In the genomic region with DNA sequence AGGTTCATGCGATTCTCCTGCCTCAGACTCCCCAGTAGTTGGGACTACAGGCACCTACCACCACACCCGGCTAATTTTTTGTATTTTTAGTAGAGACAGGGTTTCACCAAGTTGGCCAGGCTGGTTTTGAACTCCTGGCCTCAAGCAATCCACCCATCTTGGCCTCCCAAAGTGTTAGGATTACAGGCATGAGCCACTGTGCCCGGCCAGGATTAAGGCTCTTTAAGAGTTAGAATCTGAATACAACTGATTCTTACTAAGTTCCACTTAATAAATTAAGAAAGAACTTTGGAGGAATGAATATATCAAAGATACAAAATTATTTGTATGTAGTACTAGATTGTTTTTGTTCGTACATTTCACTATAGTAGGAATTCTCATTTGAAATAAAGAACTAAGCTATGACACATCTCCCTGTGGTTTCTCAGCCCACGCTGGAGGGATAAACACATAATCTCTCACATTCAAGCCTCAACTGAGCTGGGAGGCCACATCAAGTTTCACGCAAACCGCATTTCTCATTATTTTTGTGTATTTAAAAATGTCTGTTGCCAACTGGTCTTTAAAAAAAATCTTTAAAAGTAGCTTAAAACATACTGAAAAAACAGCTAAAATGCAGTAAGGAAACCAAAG, we compare ENCODE assay signal across 10 cellular contexts. TPM values are rescaled to one million over a fixed set of nuclear protein-coding genes. Genes with fewer than 3 reads are reported as not detected.
DNase-seq lines count a peak whose midpoint lies in the region; ATAC-seq and TF ChIP-seq lines count a peak whose summit lies in the region.
"Had no signal": no experiment of that assay in that cellular context is flagged by ENCODE, and none has a peak within 500 bp of the region (broad histone marks: within the 10 kb centered on the region; RNA-seq: fewer than 3 reads in every experiment).

No MANE protein-coding gene starts in this region.

- H3K36me3 ChIP-seq in MG63 (no peaks in the 10 kb centered on the region), neural progenitor cell (no peaks in the 10 kb centered on the region)

- H3K27me3 ChIP-seq in MG63 (no peaks in the 10 kb centered on the region), neural progenitor cell (no peaks in the 10 kb centered on the region)

- H3F3A ChIP-seq in neural progenitor cell (ENCODE audit: low read depth), result no peaks in the 10 kb centered on the region

- peaks cover 60% of the 10 kb centered on the region for H3K4me1 Mint-ChIP-seq in activated naive CD4-positive, alpha-beta T cell treated with anti-CD3 and anti-CD28 coated beads, Interleukin-2, amount 50 U/mL, for 24 hours
- H3K4me1 Mint-ChIP-seq in neural progenitor cell, result peaks cover 8% of the 10 kb centered on the region

- peaks cover 4% of the 10 kb centered on the region for H4K20me1 ChIP-seq in neural progenitor cell (ENCODE audit: low read depth)

- no peaks in the 10 kb centered on the region for H3K9me3 Mint-ChIP-seq in activated naive CD4-positive, alpha-beta T cell treated with anti-CD3 and anti-CD28 coated beads, Interleukin-2, amount 50 U/mL, for 24 hours
- no peaks in the 10 kb centered on the region for H3K9me3 Mint-ChIP-seq in neural progenitor cell

- H3K36me3 Mint-ChIP-seq in activated naive CD4-positive, alpha-beta T cell treated with anti-CD3 and anti-CD28 coated beads, Interleukin-2, amount 50 U/mL, for 24 hours, result peaks cover 5% of the 10 kb centered on the region
- no peaks in the 10 kb centered on the region for H3K36me3 Mint-ChIP-seq in neural progenitor cell

- H3K4me1 ChIP-seq in neural progenitor cell, result no peaks in the 10 kb centered on the region

- DNase-seq in AG10803 (ENCODE audit: low read depth), result peak; percentile 69
- peak; percentile 47 for DNase-seq in MG63
- peak; percentile 69 for DNase-seq in retinal pigment epithelial cell (ENCODE audit: low read depth)
- no peak for DNase-seq in neural progenitor cell (ENCODE audit: low spot score)
- no peak for DNase-seq in NCI-H1694 (lab: John Stamatoyannopoulos, UW)
- DNase-seq: NCI-H1694 treated with DMSO at 0.1 percent for 48 hours, small intestine had no signal

- ATAC-seq in GM19397 (IDR thresholded peaks at IDR 0.05; ENCODE audit: unreplicated experiment), result no peak
- no peak for ATAC-seq in GM18520 (IDR thresholded peaks at IDR 0.05; ENCODE audit: unreplicated experiment)

- no peak overlapping the region for H3K4me2 ChIP-seq in neural progenitor cell

- no peaks in the 10 kb centered on the region for H3K9me3 ChIP-seq in MG63
- H3K9me3 ChIP-seq in neural progenitor cell (ENCODE audit: low read depth), result no peaks in the 10 kb centered on the region

- H3K4me3 Mint-ChIP-seq in activated naive CD4-positive, alpha-beta T cell treated with anti-CD3 and anti-CD28 coated beads, Interleukin-2, amount 50 U/mL, for 24 hours, result peak overlapping the region; percentile 19
- no peak overlapping the region for H3K4me3 Mint-ChIP-seq in neural progenitor cell

- no peak overlapping the region for H3K4me3 ChIP-seq in AG10803 (ENCODE audit: low read length)
- H3K4me3 ChIP-seq in MG63, result no peak overlapping the region
- H3K4me3 ChIP-seq in retinal pigment epithelial cell (ENCODE audit: low read length), result no peak overlapping the region
- no peak overlapping the region for H3K4me3 ChIP-seq in neural progenitor cell

- no peaks in the 10 kb centered on the region for H3K79me2 ChIP-seq in neural progenitor cell (ENCODE audit: low read depth)

- H3K9ac ChIP-seq in neural progenitor cell, result no peak overlapping the region

- no peaks in the 10 kb centered on the region for H3K27me3 Mint-ChIP-seq in activated naive CD4-positive, alpha-beta T cell treated with anti-CD3 and anti-CD28 coated beads, Interleukin-2, amount 50 U/mL, for 24 hours
- H3K27me3 Mint-ChIP-seq in neural progenitor cell (ENCODE audit: insufficient read depth, low read depth), result no peaks in the 10 kb centered on the region

- TF ChIP-seq CTCF in AG10803 (conservative IDR thresholded peaks at IDR 0.05; ENCODE audit: low read length) (no peak), retinal pigment epithelial cell (conservative IDR thresholded peaks at IDR 0.05; ENCODE audit: low read depth, low read length) (no peak), neural progenitor cell (IDR thresholded peaks at IDR 0.05) (no peak)

- H3K27ac Mint-ChIP-seq in activated naive CD4-positive, alpha-beta T cell treated with anti-CD3 and anti-CD28 coated beads, Interleukin-2, amount 50 U/mL, for 24 hours, result no peak overlapping the region
- H3K27ac Mint-ChIP-seq in neural progenitor cell, result no peak overlapping the region

- no peak overlapping the region for H2AFZ ChIP-seq in neural progenitor cell (replicated peaks)

- H3K27ac ChIP-seq in neural progenitor cell, result no peak overlapping the region

RNA-seq across cellular contexts. Expression of gene DTNBP1, which starts 34.2 kb away (rescaled TPM):
- total RNA-seq in MG63 (2014; rRNA removed; shearing (Covaris generic); ENCODE audit: low replicate concordance), result 2.0 and 10.3 TPM in 2 replicates
- 4.5 and 6.0 TPM in 2 replicates for total RNA-seq in neural progenitor cell (ENCODE audit: low replicate concordance)

Comparison
In these comparisons a context has a peak if more than half of its experiments do, and no peak if none do; other contexts are left out.
1. DNase-seq: peak in AG10803 (single experiment), MG63 (single experiment) and retinal pigment epithelial cell (single experiment); none in neural progenitor cell (single experiment) and NCI-H1694 (single experiment).